In genomic region chr20:54356726-54357235, GRCh38 we compare ENCODE assay signal across 19 cellular contexts.
"Had no signal": no experiment of that assay in that cellular context is flagged by ENCODE, and none has a peak within 500 bp of the region (broad histone marks: within the 10 kb centered on the region; RNA-seq: fewer than 3 reads in every experiment).

No MANE protein-coding gene starts in this region.

- H3K4me1 ChIP-seq: body of pancreas, lower lobe of right lung, psoas muscle, spleen, suprapubic skin had no signal

- ATAC-seq: activated CD8-positive, alpha-beta T cell treated with anti-CD3 and anti-CD28 coated beads for 36 hours; activated T-cell treated with anti-CD3 and anti-CD28 coated beads, Interleukin-2, amount 50 U/mL, for 4 hours; body of pancreas; gastroesophageal sphincter; left colon; lower lobe of right lung; psoas muscle; sciatic nerve; WTC11 had no signal

- H3K9me3 ChIP-seq: body of pancreas, esophagus muscularis mucosa, gastroesophageal sphincter, lower lobe of right lung, psoas muscle, spleen, suprapubic skin had no signal

- H3K27me3 ChIP-seq: body of pancreas, esophagus muscularis mucosa, gastroesophageal sphincter, suprapubic skin had no signal

- FAIRE-seq: islet of Langerhans, TTC549 had no signal

- DNase-seq: activated CD4-positive, alpha-beta T cell treated with anti-CD3 and anti-CD28 coated beads for 4 hours; activated CD8-positive, alpha-beta T cell treated with anti-CD3 and anti-CD28 coated beads for 36 hours; activated effector memory CD4-positive, alpha-beta T cell treated with Interleukin-2 at 50 U/mL for 16 hours; activated T-cell treated with anti-CD3 and anti-CD28 coated beads, Interleukin-2, amount 50 U/mL, for 4 hours; body of pancreas; central memory CD4-positive, alpha-beta T cell; left colon; lower lobe of right lung; psoas muscle; spleen; T-helper 2 cell had no signal

- H3K36me3 ChIP-seq: esophagus muscularis mucosa, gastroesophageal sphincter, lower lobe of right lung, spleen, suprapubic skin had no signal

- H3K27ac ChIP-seq: body of pancreas, coronary artery, esophagus muscularis mucosa, gastroesophageal sphincter, lower lobe of right lung, psoas muscle, spleen, suprapubic skin had no signal

- H3K4me3 ChIP-seq: body of pancreas, coronary artery, esophagus muscularis mucosa, gastroesophageal sphincter, lower lobe of right lung, psoas muscle, spleen, suprapubic skin had no signal
